In the genomic region with DNA sequence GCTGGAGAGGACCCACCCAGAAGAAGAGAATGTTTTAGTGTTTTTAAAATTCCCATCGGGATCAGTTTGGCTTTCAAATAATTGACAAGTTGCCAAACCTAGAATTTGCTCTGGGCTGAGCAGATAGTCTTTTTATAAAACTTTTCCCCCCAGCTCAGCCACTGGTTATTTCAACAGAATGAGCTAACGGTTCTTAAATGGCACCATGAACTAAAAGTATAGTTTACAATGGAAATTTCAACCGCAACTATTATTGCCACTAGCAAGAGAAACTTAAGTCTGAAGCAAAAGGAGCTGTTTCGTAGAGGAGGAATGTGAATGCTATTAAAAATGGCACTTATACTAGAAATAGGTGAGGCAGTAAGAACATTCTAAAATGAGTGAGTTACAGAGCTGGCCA, we compare ENCODE assay signal across 15 cellular contexts. TPM values are rescaled to one million over a fixed set of nuclear protein-coding genes. Genes with fewer than 3 reads are reported as not detected.
A peak's percentile ranks its signal among the peaks of the same experiment; 100 is the strongest.
DNase-seq lines count a peak whose midpoint lies in the region; ATAC-seq and TF ChIP-seq lines count a peak whose summit lies in the region.
"Had no signal": no experiment of that assay in that cellular context is flagged by ENCODE, and none has a peak within 500 bp of the region (broad histone marks: within the 10 kb centered on the region; RNA-seq: fewer than 3 reads in every experiment).

No MANE protein-coding gene starts in this region.

- no peak overlapping the region; the same call in 1 of the 2 replicates for H3K4me3 ChIP-seq in IMR-90 (ENCODE audit: insufficient read depth, low read depth, low read length)
- H3K4me3 ChIP-seq in ascending aorta = peak overlapping the region in 1 of 2 donors; percentile 21
- H3K4me3 ChIP-seq in foreskin fibroblast (ENCODE audit: low read depth in 1 of 2, low read length in 2 of 2) = peak overlapping the region; percentile 2 to 5
- no peak overlapping the region for H3K4me3 ChIP-seq in osteoblast (ENCODE audit: insufficient read depth, low read length)
- H3K4me3 ChIP-seq: cardiac muscle cell, testis had no signal

- peak overlapping the region; percentile 59; the same call in 1 of the 2 replicates for H2BK120ac ChIP-seq in IMR-90 (ENCODE audit: low read depth, low read length)

- POLR2A ChIA-PET in IMR-90 (lab: Charles Lee; ENCODE audit: unreplicated experiment) = no interaction called here

- TF ChIP-seq CTCF in IMR-90 (conservative IDR thresholded peaks at IDR 0.05; ENCODE audit: low read depth, low read length) (no peak), ascending aorta (IDR thresholded peaks at IDR 0.05) (no peak), foreskin fibroblast (IDR thresholded peaks at IDR 0.05; ENCODE audit: low read depth, low read length) (no peak), osteoblast (IDR thresholded peaks at IDR 0.05; ENCODE audit: extremely low read depth, low read depth, low read length) (no peak)

- peak overlapping the region; percentile 22; the same call in 1 of the 2 replicates for H3K9ac ChIP-seq in IMR-90 (ENCODE audit: low read depth, low read length)

- H2BK20ac ChIP-seq in IMR-90 (ENCODE audit: low read depth, low read length) = peak overlapping the region; percentile 41; the same call in 1 of the 2 replicates

- peak overlapping the region; percentile 72 for H2AK5ac ChIP-seq in IMR-90 (ENCODE audit: low read depth, low read length)

- peak overlapping the region; percentile 90 for H2BK5ac ChIP-seq in IMR-90 (ENCODE audit: low read depth, low read length, poor library complexity, severe bottlenecking)

- dilution Hi-C loops in IMR-90 (cut with HindIII; ENCODE audit: low sequenced_read_pairs, unreplicated experiment) = no loop called here

- H3K23ac ChIP-seq in IMR-90 (ENCODE audit: low read depth, low read length) = peak overlapping the region; percentile 86; the same call in 1 of the 2 replicates

- intact Hi-C loops in IMR-90 (cut with micrococcal nuclease) = loop anchor here (1.0 kb wide), 1 partner anchor 39 kb away; no protein-coding TSS in a partner anchor
- intact Hi-C loops in ascending aorta (cut with DNase I) = no loop called here

- H2BK15ac ChIP-seq in IMR-90 (ENCODE audit: low read depth, low read length) = peak overlapping the region; percentile 80; the same call in 2 of the 3 replicates

- no peaks in the 10 kb centered on the region for H3K9me3 ChIP-seq in IMR-90 (ENCODE audit: control insufficient read depth, insufficient read depth, low read length)
- H3K9me3 ChIP-seq in ascending aorta = no peaks in the 10 kb centered on the region
- H3K9me3 ChIP-seq in osteoblast (ENCODE audit: low read depth, low read length) = no peaks in the 10 kb centered on the region
- H3K9me3 ChIP-seq: testis had no signal

- peak overlapping the region; percentile 73; the same call in 1 of the 2 replicates for H3K18ac ChIP-seq in IMR-90 (ENCODE audit: low read depth, low read length)

- H3K4ac ChIP-seq in IMR-90 (ENCODE audit: low read depth, low read length) = peak overlapping the region; percentile 71; the same call in 1 of the 2 replicates

- H3K79me2 ChIP-seq in osteoblast (ENCODE audit: insufficient read depth, low read length) = no peaks in the 10 kb centered on the region

- peak overlapping the region; percentile 45; the same call in 1 of the 2 replicates for H4K91ac ChIP-seq in IMR-90 (ENCODE audit: insufficient read depth, low read depth, low read length)

- H3K27ac ChIP-seq in IMR-90 (ENCODE audit: insufficient read depth, low read length) (peak overlapping the region; percentile 43), ascending aorta (peak overlapping the region; percentile 54 to 88), osteoblast (ENCODE audit: low read depth, low read length) (no peak overlapping the region)
- H3K27ac ChIP-seq: cardiac muscle cell, testis had no signal

- ATAC-seq in IMR-90 (ENCODE audit: low read depth) = no peak
- ATAC-seq: WTC11 had no signal

- H2AK9ac ChIP-seq in IMR-90 (replicated peaks; ENCODE audit: low read depth, low read length, poor library complexity) = no peak overlapping the region

- peak overlapping the region; percentile 24 for H3K56ac ChIP-seq in IMR-90 (ENCODE audit: extremely low read depth, insufficient read depth, low read length)

- H3K36me3 ChIP-seq in IMR-90 (ENCODE audit: control insufficient read depth, insufficient read depth, low read length) (peaks cover 28% of the 10 kb centered on the region), ascending aorta (peaks cover 8 to 23% of the 10 kb centered on the region in 2 donors), osteoblast (ENCODE audit: insufficient read depth, low read length) (no peaks in the 10 kb centered on the region)

- H3K4me2 ChIP-seq in IMR-90 (ENCODE audit: low read depth, low read length) (peak overlapping the region; percentile 77), osteoblast (ENCODE audit: insufficient read depth, low read length) (no peak overlapping the region)

- peaks cover 41% of the 10 kb centered on the region for H3K9me1 ChIP-seq in IMR-90 (ENCODE audit: insufficient read depth, low read length)

- peak overlapping the region; percentile 59 for H3K14ac ChIP-seq in IMR-90 (replicated peaks; ENCODE audit: low read depth, low read length)

- CTCF ChIA-PET in IMR-90 (lab: Yijun Ruan, JAX) = interaction anchor here (0.6 to 1.4 kb wide), 4 partner anchors 12 to 67 kb away, joined by 3 to 4 read pairs (median 3); no protein-coding TSS in a partner anchor

- TF ChIP-seq POLR2A in IMR-90 (IDR thresholded peaks at IDR 0.05; ENCODE audit: low read depth, low read length) = no peak

- H2AFZ ChIP-seq in IMR-90 (replicated peaks; ENCODE audit: low read length, poor library complexity) (no peak overlapping the region), osteoblast (ENCODE audit: low read length) (no peak overlapping the region)

- in situ Hi-C loops in IMR-90 (cut with MboI; ENCODE audit: low sequenced_read_pairs) = no loop called here

- H3K4me1 ChIP-seq in IMR-90 (ENCODE audit: control insufficient read depth, insufficient read depth, low read length) (peaks cover 33% of the 10 kb centered on the region), ascending aorta (peaks cover 3 to 32% of the 10 kb centered on the region in 2 donors), osteoblast (ENCODE audit: insufficient read depth, low read length) (no peaks in the 10 kb centered on the region)

- H4K5ac ChIP-seq in IMR-90 (ENCODE audit: low read depth, low read length) = peak overlapping the region; percentile 75; the same call in 1 of the 2 replicates

- no peak for TF ChIP-seq RAD21 in IMR-90 (IDR thresholded peaks at IDR 0.05; ENCODE audit: low read length)

- WGBS in IMR-90 (ENCODE audit: extremely low coverage in 2 of 2, insufficient read length in 1 of 2), 2 experiments = 86% methylated on average over 1 of the region's 4 CpGs; no CpG with 5 or more reads in 1 of the 2 experiments

- peak overlapping the region; percentile 44 to 66 for H4K8ac ChIP-seq in IMR-90 (ENCODE audit: low read depth in 2 of 2, low read length in 2 of 2)

- no TSS peak for BruUV-seq in IMR-90 (replicated peaks; lab: Mats Ljungman, UMichigan)

- no peak for DNase-seq in IMR-90
- DNase-seq in ascending aorta (ENCODE audit: low spot score in 2 of 2) = no peak
- DNase-seq in foreskin fibroblast = no peak
- DNase-seq in superior temporal gyrus (ENCODE audit: extremely low spot score) = peak; percentile 11
- DNase-seq in GOT3 (lab: John Stamatoyannopoulos, UW) = no peak
- DNase-seq in NK-92 (lab: John Stamatoyannopoulos, UW; ENCODE audit: unreplicated experiment) = no peak
- no peak for DNase-seq in osteoblast (ENCODE audit: insufficient read length, low spot score, missing footprints)
- DNase-seq: activated CD4-positive, alpha-beta T cell treated with anti-CD3 and anti-CD28 coated beads, Interleukin-2, amount 50 U/mL, for 4 hours; activated effector memory CD4-positive, alpha-beta T cell treated with anti-CD3 and anti-CD28 coated beads, Interleukin-2, amount 50 U/mL, for 16 hours; AML-193; erythroblast; NCI-H748 treated with DMSO at 0.1 percent for 48 hours; testis had no signal

- no peaks in the 10 kb centered on the region for H3K27me3 ChIP-seq in IMR-90 (ENCODE audit: control insufficient read depth, insufficient read depth, low read length)
- no peaks in the 10 kb centered on the region for H3K27me3 ChIP-seq in ascending aorta
- H3K27me3 ChIP-seq in osteoblast (ENCODE audit: insufficient read depth, low read length) = peaks cover 29% of the 10 kb centered on the region
- H3K27me3 ChIP-seq: testis had no signal

- H3K79me1 ChIP-seq in IMR-90 (ENCODE audit: low read depth in 1 of 2, low read length in 2 of 2) = peaks cover 29 to 74% of the 10 kb centered on the region in 2 experiments

- H4K20me1 ChIP-seq in IMR-90 (ENCODE audit: insufficient read depth, low read length) (peaks cover 42% of the 10 kb centered on the region), osteoblast (ENCODE audit: insufficient read depth, low read length) (no peaks in the 10 kb centered on the region)

TF ChIP-seq in IMR-90, 13 proteins besides CTCF, POLR2A, EP300 and RAD21 (continues in another document):
- TF ChIP-seq CEBPB (IDR thresholded peaks at IDR 0.05; ENCODE audit: low read depth, low read length) = no peak
- no peak for TF ChIP-seq CHD1 (IDR thresholded peaks at IDR 0.05; ENCODE audit: low read depth, low read length)
- no peak for TF ChIP-seq MAZ (IDR thresholded peaks at IDR 0.05; ENCODE audit: borderline replicate concordance, low read depth, low read length)
- TF ChIP-seq NFE2L2 (IDR thresholded peaks at IDR 0.05; ENCODE audit: low read depth, low read length) = no peak
- TF ChIP-seq, protein P1, sequence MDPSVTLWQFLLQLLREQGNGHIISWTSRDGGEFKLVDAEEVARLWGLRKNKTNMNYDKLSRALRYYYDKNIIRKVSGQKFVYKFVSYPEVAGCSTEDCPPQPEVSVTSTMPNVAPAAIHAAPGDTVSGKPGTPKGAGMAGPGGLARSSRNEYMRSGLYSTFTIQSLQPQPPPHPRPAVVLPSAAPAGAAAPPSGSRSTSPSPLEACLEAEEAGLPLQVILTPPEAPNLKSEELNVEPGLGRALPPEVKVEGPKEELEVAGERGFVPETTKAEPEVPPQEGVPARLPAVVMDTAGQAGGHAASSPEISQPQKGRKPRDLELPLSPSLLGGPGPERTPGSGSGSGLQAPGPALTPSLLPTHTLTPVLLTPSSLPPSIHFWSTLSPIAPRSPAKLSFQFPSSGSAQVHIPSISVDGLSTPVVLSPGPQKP (IDR thresholded peaks at IDR 0.05; ENCODE audit: borderline replicate concordance, low read depth, low read length) = no peak
- no peak for TF ChIP-seq MAFK (IDR thresholded peaks at IDR 0.05; ENCODE audit: low read depth, low read length)
- TF ChIP-seq BHLHE40 (IDR thresholded peaks at IDR 0.05; ENCODE audit: low read depth, low read length) = no peak

RNA-seq across cellular contexts. Expression of a gene that starts 3.4 kb away (rescaled TPM):
- total RNA-seq in IMR-90 (2012; rRNA removed) = 348 and 453 TPM in 2 replicates
- polyA plus RNA-seq in IMR-90 (2012; rRNA removed) = 838 and 964 TPM in 2 replicates
- 812 and 1,206 TPM in 2 replicates for polyA plus RNA-seq in IMR-90 (2012; cell fraction: cytosol; rRNA removed)
- polyA plus RNA-seq in IMR-90 (2012; cell fraction: nucleus; rRNA removed; ENCODE audit: low replicate concordance) = 383 and 412 TPM in 2 replicates
- 433 TPM for total RNA-seq in ascending aorta
- total RNA-seq in osteoblast = 52.2 and 72.4 TPM in 2 replicates

Comparison
In these comparisons a context has a peak if more than half of its experiments do, and no peak if none do; other contexts are left out.
1. H3K4me3 ChIP-seq: peak in foreskin fibroblast (2 of 2); none in IMR-90 (single experiment) and osteoblast (single experiment).